In genomic region chr16:30720694-30721093, GRCh38 we compare ENCODE assay signal across 19 cellular contexts.
DNase-seq lines count a peak whose midpoint lies in the region; ATAC-seq lines count a peak whose summit lies in the region.
"Had no signal": no experiment of that assay in that cellular context is flagged by ENCODE, and none has a peak within 500 bp of the region (broad histone marks: within the 10 kb centered on the region; RNA-seq: fewer than 3 reads in every experiment).

No MANE protein-coding gene starts in this region.

- H3K36me3 ChIP-seq in adipocyte (ENCODE audit: control insufficient read depth, insufficient read depth, low read length, severe bottlenecking) = peaks cover 92% of the 10 kb centered on the region

- no peak for ATAC-seq in stimulated activated effector memory CD8-positive, alpha-beta T cell treated with anti-CD3 and anti-CD28 coated beads, Interleukin-12 subunit alpha, Interleukin-12 subunit beta, amount 100 ng/mL, for 72 hours
- ATAC-seq: HCT116 had no signal

- H3K27ac Mint-ChIP-seq in stimulated activated effector memory CD8-positive, alpha-beta T cell treated with anti-CD3 and anti-CD28 coated beads, Interleukin-12 subunit alpha, Interleukin-12 subunit beta, amount 100 ng/mL, for 72 hours = peak overlapping the region; percentile 84

- H3K9me3 ChIP-seq in adipocyte (ENCODE audit: control insufficient read depth, low read length) = no peaks in the 10 kb centered on the region
- H3K9me3 ChIP-seq: BLaER1 treated with 17β-estradiol and CSF1 and Interleukin-3, amounts not matched to agents 10 nM and 100 nM had no signal

- peak overlapping the region; percentile 65 for H3K9ac ChIP-seq in adipocyte (ENCODE audit: low read length)
- H3K9ac ChIP-seq: GM23248 had no signal

- H3K4me3 ChIP-seq in adipocyte (ENCODE audit: low read length) = no peak overlapping the region
- H3K4me3 ChIP-seq: BLaER1 treated with 17β-estradiol and CSF1 and Interleukin-3, amounts not matched to agents 10 nM and 100 nM; GM23248 had no signal

- H3K4me3 Mint-ChIP-seq in stimulated activated effector memory CD8-positive, alpha-beta T cell treated with anti-CD3 and anti-CD28 coated beads, Interleukin-12 subunit alpha, Interleukin-12 subunit beta, amount 100 ng/mL, for 72 hours = no peak overlapping the region
- H3K4me3 Mint-ChIP-seq: IgD-negative memory B cell had no signal

- peak; percentile 12 for DNase-seq in DMS53 (lab: John Stamatoyannopoulos, UW)
- DNase-seq in DMS53 treated with DMSO at 0.1 percent for 48 hours (lab: John Stamatoyannopoulos, UW; ENCODE audit: unreplicated experiment) = no peak
- DNase-seq in adipocyte (ENCODE audit: low read depth) = no peak
- DNase-seq in epithelial cell of prostate (ENCODE audit: low read depth, low spot score) = no peak
- DNase-seq in stimulated activated effector memory CD8-positive, alpha-beta T cell treated with anti-CD3 and anti-CD28 coated beads, Interleukin-12 subunit alpha, Interleukin-12 subunit beta, amount 100 ng/mL, for 72 hours (ENCODE audit: low spot score in 2 of 2) = no peak
- no peak for DNase-seq in activated effector memory CD4-positive, alpha-beta T cell treated with anti-CD3 and anti-CD28 coated beads, Interleukin-2, amount 50 U/mL, for 16 hours
- no peak for DNase-seq in DMS114 treated with DMSO at 0.1 percent for 48 hours (lab: John Stamatoyannopoulos, UW; ENCODE audit: unreplicated experiment)
- no peak for DNase-seq in AG08396 (ENCODE audit: low spot score)
- DNase-seq: COR-L47, DMS79, NCI-H1436 treated with DMSO at 0.1 percent for 48 hours, NCI-H2081 treated with DMSO at 0.1 percent for 48 hours, NCI-H524, SHP77 treated with DMSO at 0.1 percent for 48 hours had no signal

- H3K9me3 Mint-ChIP-seq in stimulated activated effector memory CD8-positive, alpha-beta T cell treated with anti-CD3 and anti-CD28 coated beads, Interleukin-12 subunit alpha, Interleukin-12 subunit beta, amount 100 ng/mL, for 72 hours = no peaks in the 10 kb centered on the region
- H3K9me3 Mint-ChIP-seq: IgD-negative memory B cell had no signal

- no peaks in the 10 kb centered on the region for H3K27me3 ChIP-seq in adipocyte (replicated peaks; ENCODE audit: control insufficient read depth, insufficient read depth, low read length)
- H3K27me3 ChIP-seq: BLaER1 treated with 17β-estradiol and CSF1 and Interleukin-3, amounts not matched to agents 10 nM and 100 nM had no signal

- H3K4me1 Mint-ChIP-seq in stimulated activated effector memory CD8-positive, alpha-beta T cell treated with anti-CD3 and anti-CD28 coated beads, Interleukin-12 subunit alpha, Interleukin-12 subunit beta, amount 100 ng/mL, for 72 hours = peaks cover 42% of the 10 kb centered on the region

- peaks cover 100% of the 10 kb centered on the region for H3K36me3 Mint-ChIP-seq in stimulated activated effector memory CD8-positive, alpha-beta T cell treated with anti-CD3 and anti-CD28 coated beads, Interleukin-12 subunit alpha, Interleukin-12 subunit beta, amount 100 ng/mL, for 72 hours

- H3K27ac ChIP-seq in epithelial cell of prostate = peak overlapping the region; percentile 2
- H3K27ac ChIP-seq: 22Rv1; BLaER1 treated with 17β-estradiol and CSF1 and Interleukin-3, amounts not matched to agents 10 nM and 100 nM; GM23248 had no signal

- peaks cover 28% of the 10 kb centered on the region for H3K4me1 ChIP-seq in adipocyte (ENCODE audit: control insufficient read depth, insufficient read depth, low read length)
